Comparison of ENCODE assay signal across 28 cellular contexts in genomic region chr2:233546774-233547173, GRCh38.
"Had no signal": no experiment of that assay in that cellular context is flagged by ENCODE, and none has a peak within 500 bp of the region (broad histone marks: within the 10 kb centered on the region; RNA-seq: fewer than 3 reads in every experiment).

No MANE protein-coding gene starts in this region.

- H3K9me3 ChIP-seq: body of pancreas, psoas muscle, right lobe of liver, testis had no signal

- DNase-seq: activated CD4-positive, alpha-beta T cell treated with anti-CD3 and anti-CD28 coated beads, Interleukin-2, amount 10 ng/mL, durations not matched to agents 7 days and 5 days; activated CD4-positive, CD25-positive, alpha-beta regulatory T cell treated with anti-CD3 and anti-CD28 coated beads, Interleukin-2, amount 50 U/mL, for 72 hours; activated CD8-positive, alpha-beta T cell treated with anti-CD3 and anti-CD28 coated beads, Interleukin-2, amount 10 ng/mL, durations not matched to agents 7 days and 5 days; activated gamma-delta T cell treated with Interleukin-2 at 50 U/mL for 16 hours; body of pancreas; effector memory CD8-positive, alpha-beta T cell; foreskin melanocyte; hypothalamus; left cardiac atrium; natural killer cell; psoas muscle; right lobe of liver; stimulated activated CD4-positive, alpha-beta T cell treated with anti-CD3 and anti-CD28 coated beads, Interleukin-15, amount 100 ng/mL, for 24 hours; T-helper 1 cell; testis; WERI-Rb-1 had no signal

- H3K4me1 ChIP-seq: body of pancreas, psoas muscle, testis had no signal

- H3K27me3 Mint-ChIP-seq: activated CD4-positive, alpha-beta T cell treated with anti-CD3 and anti-CD28 coated beads, Interleukin-2, amount 10 ng/mL, durations not matched to agents 7 days and 5 days; activated naive CD4-positive, alpha-beta T cell treated with anti-CD3 and anti-CD28 coated beads, Interleukin-2, amount 50 U/mL, for 24 hours; effector memory CD8-positive, alpha-beta T cell; stimulated activated memory B cell treated with anti-CD40 and anti-IgM and Interleukin-4, amounts not matched to agents 10 μg/mL and 1 μg/mL and 100 μg/mL, for 72 hours; type B pancreatic cell had no signal

- FAIRE-seq: colon, endothelial cell of umbilical vein, islet of Langerhans, TTC549 had no signal

- H3K27ac ChIP-seq: body of pancreas, cardiac muscle cell, dorsolateral prefrontal cortex, psoas muscle, right lobe of liver, skin epidermis, testis, WERI-Rb-1 had no signal

- H3K4me1 Mint-ChIP-seq: activated naive CD4-positive, alpha-beta T cell treated with anti-CD3 and anti-CD28 coated beads, Interleukin-2, amount 50 U/mL, for 24 hours; stimulated activated memory B cell treated with anti-CD40 and anti-IgM and Interleukin-4, amounts not matched to agents 10 μg/mL and 1 μg/mL and 100 μg/mL, for 72 hours had no signal

- H3K27me3 ChIP-seq: body of pancreas, cardiac muscle cell, dorsolateral prefrontal cortex, right lobe of liver, testis had no signal

- H3K4me3 Mint-ChIP-seq: activated CD4-positive, alpha-beta T cell treated with anti-CD3 and anti-CD28 coated beads, Interleukin-2, amount 10 ng/mL, durations not matched to agents 7 days and 5 days; activated CD8-positive, alpha-beta T cell treated with anti-CD3 and anti-CD28 coated beads, Interleukin-2, amount 10 ng/mL, durations not matched to agents 7 days and 5 days; activated naive CD4-positive, alpha-beta T cell treated with anti-CD3 and anti-CD28 coated beads, Interleukin-2, amount 50 U/mL, for 24 hours; effector memory CD8-positive, alpha-beta T cell; natural killer cell; stimulated activated memory B cell treated with anti-CD40 and anti-IgM and Interleukin-4, amounts not matched to agents 10 μg/mL and 1 μg/mL and 100 μg/mL, for 72 hours; type B pancreatic cell had no signal

- H3K27ac Mint-ChIP-seq: activated CD4-positive, alpha-beta T cell treated with anti-CD3 and anti-CD28 coated beads, Interleukin-2, amount 10 ng/mL, durations not matched to agents 7 days and 5 days; activated CD8-positive, alpha-beta T cell treated with anti-CD3 and anti-CD28 coated beads, Interleukin-2, amount 10 ng/mL, durations not matched to agents 7 days and 5 days; activated naive CD4-positive, alpha-beta T cell treated with anti-CD3 and anti-CD28 coated beads, Interleukin-2, amount 50 U/mL, for 24 hours; effector memory CD8-positive, alpha-beta T cell; natural killer cell; stimulated activated memory B cell treated with anti-CD40 and anti-IgM and Interleukin-4, amounts not matched to agents 10 μg/mL and 1 μg/mL and 100 μg/mL, for 72 hours; type B pancreatic cell had no signal

- H3K9me3 Mint-ChIP-seq: activated CD4-positive, alpha-beta T cell treated with anti-CD3 and anti-CD28 coated beads, Interleukin-2, amount 10 ng/mL, durations not matched to agents 7 days and 5 days; activated naive CD4-positive, alpha-beta T cell treated with anti-CD3 and anti-CD28 coated beads, Interleukin-2, amount 50 U/mL, for 24 hours; effector memory CD8-positive, alpha-beta T cell; natural killer cell; stimulated activated memory B cell treated with anti-CD40 and anti-IgM and Interleukin-4, amounts not matched to agents 10 μg/mL and 1 μg/mL and 100 μg/mL, for 72 hours; type B pancreatic cell had no signal

- H3K4me3 ChIP-seq: body of pancreas, cardiac muscle cell, dorsolateral prefrontal cortex, lung, psoas muscle, right lobe of liver, skin epidermis, testis had no signal

- ATAC-seq: activated CD8-positive, alpha-beta T cell treated with anti-CD3 and anti-CD28 coated beads, Interleukin-2, amount 10 ng/mL, durations not matched to agents 7 days and 5 days; body of pancreas; effector memory CD8-positive, alpha-beta T cell; esophagus mucosa; natural killer cell; psoas muscle; right lobe of liver; stimulated activated memory B cell treated with anti-CD40 and anti-IgM and Interleukin-4, amounts not matched to agents 10 μg/mL and 1 μg/mL and 100 μg/mL, for 72 hours had no signal
